22 cellular contexts compared by ENCODE assay signal in genomic region chr3:62183087-62183486, GRCh38.
DNase-seq lines count a peak whose midpoint lies in the region; ATAC-seq and TF ChIP-seq lines count a peak whose summit lies in the region.
"Had no signal": no experiment of that assay in that cellular context is flagged by ENCODE, and none has a peak within 500 bp of the region (broad histone marks: within the 10 kb centered on the region; RNA-seq: fewer than 3 reads in every experiment).

No MANE protein-coding gene starts in this region.

- H3K4me3 ChIP-seq in right atrium auricular region: no peak overlapping the region
- H3K4me3 ChIP-seq: BLaER1, GM12878 had no signal

- H3K36me3 ChIP-seq in right atrium auricular region: no peaks in the 10 kb centered on the region
- H3K36me3 ChIP-seq: BE2C, BLaER1 had no signal

- TF ChIP-seq CTCF in right atrium auricular region (IDR thresholded peaks at IDR 0.05) (no peak), GM20000 (IDR thresholded peaks at IDR 0.05; ENCODE audit: extremely low read depth, missing control alignments) (no peak)

- H3K9me3 ChIP-seq in right atrium auricular region: no peaks in the 10 kb centered on the region
- H3K9me3 ChIP-seq: BE2C, BLaER1 had no signal

- H3K27ac ChIP-seq in right atrium auricular region: no peak overlapping the region
- H3K27ac ChIP-seq: BLaER1 had no signal

- peaks cover 0 to 36% of the 10 kb centered on the region in 2 donors for H3K4me1 ChIP-seq in right atrium auricular region
- H3K4me1 ChIP-seq: BE2C, BLaER1 had no signal

- intact Hi-C loops in Right ventricle myocardium superior (cut with DNase I): loop anchor here (10.0 kb wide), 1 partner anchor 248 kb away; no protein-coding TSS in a partner anchor
- intact Hi-C loops in cardiac septum (cut with DNase I): loop anchor here (10.0 kb wide), 2 partner anchors 258 to 928 kb away; partner anchors contain the start of gene FHIT
- intact Hi-C loops in left ventricle myocardium superior (cut with micrococcal nuclease): no loop called here

- ATAC-seq in Right ventricle myocardium superior (ENCODE audit: poor library complexity) (no peak), left ventricle myocardium superior (peak; percentile 23)
- ATAC-seq: GM12878 had no signal

- no peaks in the 10 kb centered on the region for H3K27me3 ChIP-seq in right atrium auricular region
- H3K27me3 ChIP-seq: BLaER1 had no signal

- peak; percentile 56 for DNase-seq in Right ventricle myocardium superior
- DNase-seq in cardiac septum (ENCODE audit: low spot score): no peak
- peak; percentile 51 for DNase-seq in left ventricle myocardium superior
- DNase-seq in right atrium auricular region (ENCODE audit: low spot score): no peak
- DNase-seq in GM20000 (ENCODE audit: low spot score): no peak
- DNase-seq: 8988T; ACHN; BE2C; C1 segment of cervical spinal cord; CD4-positive, alpha-beta memory T cell; CD4-positive, CD25-positive, alpha-beta regulatory T cell; CD8-positive, alpha-beta memory T cell; COR-L47; DMS 273 treated with DMSO at 0.1 percent for 48 hours; DMS153; DMS53; DMS79; DND-41; EL; GDM1 had no signal

Comparison
In these comparisons a context has a peak if more than half of its experiments do, and no peak if none do; other contexts are left out.
1. DNase-seq: peak in Right ventricle myocardium superior (single experiment) and left ventricle myocardium superior (single experiment); none in cardiac septum (single experiment), right atrium auricular region (single experiment) and GM20000 (single experiment).